27 cellular contexts compared by ENCODE assay signal in genomic region chr3:141091416-141091815, GRCh38. TPM values are rescaled to one million over a fixed set of nuclear protein-coding genes. Genes with fewer than 3 reads are reported as not detected.
A peak's percentile ranks its signal among the peaks of the same experiment; 100 is the strongest.
DNase-seq lines count a peak whose midpoint lies in the region; ATAC-seq and TF ChIP-seq lines count a peak whose summit lies in the region.
"Had no signal": no experiment of that assay in that cellular context is flagged by ENCODE, and none has a peak within 500 bp of the region (broad histone marks: within the 10 kb centered on the region; RNA-seq: fewer than 3 reads in every experiment).

No MANE protein-coding gene starts in this region.

- H2AFZ ChIP-seq in neuronal stem cell (ENCODE audit: low read length) (no peak overlapping the region), mammary epithelial cell (ENCODE audit: low read depth, low read length) (no peak overlapping the region)
- H2AFZ ChIP-seq: hepatocyte had no signal

- no peak overlapping the region for H3K27ac ChIP-seq in neuronal stem cell (replicated peaks; ENCODE audit: low read length)
- no peak overlapping the region for H3K27ac ChIP-seq in mammary epithelial cell (ENCODE audit: insufficient read depth, low read depth, low read length)
- H3K27ac ChIP-seq: BLaER1, foreskin keratinocyte, hepatocyte, right atrium auricular region, SK-N-MC had no signal

- H4K20me1 ChIP-seq in mammary epithelial cell (ENCODE audit: insufficient read depth, low read length): no peaks in the 10 kb centered on the region
- H4K20me1 ChIP-seq: BLaER1 had no signal

- H3K14ac ChIP-seq in neuronal stem cell (ENCODE audit: low read length): no peak overlapping the region

- H2BK120ac ChIP-seq in neuronal stem cell (ENCODE audit: low read depth, low read length): peak overlapping the region; percentile 25

- no peak for TF ChIP-seq CTCF in mammary epithelial cell (conservative IDR thresholded peaks at IDR 0.05 in 1 of 2, IDR thresholded peaks at IDR 0.05 in 1 of 2; ENCODE audit: extremely low read depth in 1 of 2, insufficient read depth in 1 of 2, low read depth in 1 of 2, low read length in 2 of 2)

- H3K27me3 ChIP-seq in neuronal stem cell (ENCODE audit: control insufficient read depth in 3 of 3, insufficient read depth in 3 of 3, low read depth in 1 of 3, low read length in 3 of 3) (no peaks in the 10 kb centered on the region), mammary epithelial cell (ENCODE audit: insufficient read depth, low read length) (peaks cover 5% of the 10 kb centered on the region)
- H3K27me3 ChIP-seq: adrenal gland, BLaER1, hepatocyte, right atrium auricular region had no signal

- no peak overlapping the region for H3K23ac ChIP-seq in neuronal stem cell (ENCODE audit: low read depth, low read length, poor library complexity)

- no peak overlapping the region for H4K8ac ChIP-seq in neuronal stem cell (ENCODE audit: low read depth, low read length)

- H3K4ac ChIP-seq in neuronal stem cell (ENCODE audit: low read length): no peak overlapping the region

- H4K91ac ChIP-seq in neuronal stem cell (ENCODE audit: low read depth, low read length, poor library complexity): no peak overlapping the region

- peak overlapping the region; percentile 69 for H3K18ac ChIP-seq in neuronal stem cell (ENCODE audit: low read length)

- H3K4me1 ChIP-seq in neuronal stem cell (ENCODE audit: control insufficient read depth in 2 of 2, insufficient read depth in 1 of 2, low read depth in 1 of 2, low read length in 2 of 2) (peaks cover 56 to 60% of the 10 kb centered on the region in 2 donors), mammary epithelial cell (ENCODE audit: insufficient read depth, low read length) (no peaks in the 10 kb centered on the region)
- H3K4me1 ChIP-seq: foreskin keratinocyte had no signal

- no peaks in the 10 kb centered on the region for H3K79me2 ChIP-seq in mammary epithelial cell (ENCODE audit: insufficient read depth, low read length)
- H3K79me2 ChIP-seq: hepatocyte had no signal

- intact Hi-C loops in mammary epithelial cell (cut with micrococcal nuclease): no loop called here

- WGBS in neuronal stem cell (ENCODE audit: extremely low coverage in 2 of 2, insufficient read length in 2 of 2, insufficient replicate concordance in 1 of 2), 2 donors: no CpG with 5 or more reads among the region's 4 CpGs
- 27% methylated on average over 4 of the region's 4 CpGs for WGBS in mammary epithelial cell (ENCODE audit: low coverage, missing lambda C conversion rate)

- no peak overlapping the region for H3K9ac ChIP-seq in neuronal stem cell (ENCODE audit: low read depth, low read length, poor library complexity)
- no peak overlapping the region for H3K9ac ChIP-seq in mammary epithelial cell (ENCODE audit: insufficient read depth, low read length)
- H3K9ac ChIP-seq: BLaER1 had no signal

- dilution Hi-C loops in mammary epithelial cell (cut with HindIII; ENCODE audit: low sequenced_read_pairs): no loop called here

- no TSS peak for BruUV-seq in mammary epithelial cell (replicated peaks; lab: Mats Ljungman, UMichigan)

- ATAC-seq in SK-N-SH treated with all-trans-retinoic acid at 6 μM for 48 hours: peak; percentile 45; the same call in 1 of the 3 replicates
- ATAC-seq in HG03108 (IDR thresholded peaks at IDR 0.05; ENCODE audit: unreplicated experiment): no peak
- no peak for ATAC-seq in HG02588 (IDR thresholded peaks at IDR 0.05; ENCODE audit: unreplicated experiment)
- ATAC-seq: foreskin keratinocyte; HCT116; left colon; naive thymus-derived CD4-positive, alpha-beta T cell had no signal

- H2AK5ac ChIP-seq in neuronal stem cell (ENCODE audit: low read depth, low read length): peak overlapping the region; percentile 40

- DNase-seq in NCI-H2107 treated with DMSO at 0.1 percent for 48 hours (lab: John Stamatoyannopoulos, UW; ENCODE audit: unreplicated experiment): peak; percentile 16
- no peak for DNase-seq in NCI-H2107 (lab: John Stamatoyannopoulos, UW)
- peak; percentile 58 for DNase-seq in NCI-H146 (lab: John Stamatoyannopoulos, UW)
- DNase-seq in neuronal stem cell (ENCODE audit: low spot score): no peak
- DNase-seq in mammary epithelial cell: no peak
- DNase-seq: activated CD4-positive, alpha-beta T cell treated with anti-CD3 and anti-CD28 coated beads for 4 hours; activated naive CD4-positive, alpha-beta T cell; activated T-cell treated with anti-CD3 and anti-CD28 coated beads, Interleukin-2, amount 50 U/mL, for 48 hours; effector memory CD4-positive, alpha-beta T cell; foreskin keratinocyte; IMR-90; left colon; naive thymus-derived CD4-positive, alpha-beta T cell; NCI-H187; stimulated activated CD4-positive, alpha-beta T cell treated with anti-CD3 and anti-CD28 coated beads, Interleukin-12 subunit alpha, Interleukin-12 subunit beta, amount 100 ng/mL, for 4 hours; stimulated activated CD4-positive, alpha-beta T cell treated with anti-CD3 and anti-CD28 coated beads, Interleukin-4, amount 100 ng/mL, for 24 hours; stimulated activated naive CD4-positive, alpha-beta T cell; T-helper 2 cell had no signal

- peaks cover 13% of the 10 kb centered on the region for H3K79me1 ChIP-seq in neuronal stem cell (ENCODE audit: low read depth, low read length)

- H3K4me2 ChIP-seq in neuronal stem cell (ENCODE audit: insufficient read depth, low read length, poor library complexity, severe bottlenecking) (no peak overlapping the region), mammary epithelial cell (ENCODE audit: insufficient read depth, low read depth, low read length) (no peak overlapping the region)
- H3K4me2 ChIP-seq: BLaER1, hepatocyte had no signal

- H3K9me3 ChIP-seq in neuronal stem cell (replicated peaks in 1 of 2; ENCODE audit: control insufficient read depth in 2 of 2, insufficient read depth in 1 of 2, low read depth in 1 of 2, low read length in 2 of 2) (no peaks in the 10 kb centered on the region), mammary epithelial cell (replicated peaks; ENCODE audit: insufficient read depth, low read length) (no peaks in the 10 kb centered on the region)
- H3K9me3 ChIP-seq: adrenal gland, BLaER1, right atrium auricular region had no signal

- peaks cover 0 to 82% of the 10 kb centered on the region in 2 donors for H3K36me3 ChIP-seq in neuronal stem cell (replicated peaks in 1 of 2; ENCODE audit: control insufficient read depth in 2 of 2, insufficient read depth in 2 of 2, low read length in 2 of 2)
- H3K36me3 ChIP-seq in mammary epithelial cell (ENCODE audit: insufficient read depth, low read length): no peaks in the 10 kb centered on the region
- H3K36me3 ChIP-seq: adrenal gland, BLaER1, right atrium auricular region had no signal

- no peak overlapping the region for H3K4me3 ChIP-seq in neuronal stem cell (ENCODE audit: low read length in 2 of 2)
- no peak overlapping the region for H3K4me3 ChIP-seq in mammary epithelial cell (replicated peaks in 1 of 3; ENCODE audit: insufficient read depth in 1 of 3, low read depth in 2 of 3, low read length in 3 of 3)
- H3K4me3 ChIP-seq: adrenal gland, BLaER1, hepatocyte, right atrium auricular region, SK-N-MC had no signal

- no peak overlapping the region for H2BK5ac ChIP-seq in neuronal stem cell (ENCODE audit: low read length)

- H2BK12ac ChIP-seq in neuronal stem cell (ENCODE audit: low read length): peak overlapping the region; percentile 7

- in situ Hi-C loops in mammary epithelial cell (cut with MboI; ENCODE audit: low sequenced_read_pairs in 2 of 2): no loop called here

- CTCF ChIA-PET in mammary epithelial cell (lab: Charles Lee; ENCODE audit: low non-redundant PET): no interaction called here

- H2BK15ac ChIP-seq in neuronal stem cell (ENCODE audit: low read length): no peak overlapping the region

TF ChIP-seq in SK-N-SH treated with all-trans-retinoic acid at 6 μM for 48 hours, 23 proteins besides CTCF, POLR2A, EP300 and RAD21:
- TF ChIP-seq TCF4 (CRISPR knock-in tag; IDR thresholded peaks at IDR 0.05; ENCODE audit: borderline replicate concordance) (peak; percentile 28; the same call in 1 of the 2 replicates), TSHZ2 (CRISPR knock-in tag; IDR thresholded peaks at IDR 0.05) (no peak)
TF ChIP-seq in SK-N-SH treated with all-trans-retinoic acid at 6 μM for 48 hours: peak in this region for 1.

RNA-seq across cellular contexts. Expression of gene SPSB4, which starts 40.3 kb away (rescaled TPM):
- 19.8 TPM for polyA plus RNA-seq in neuronal stem cell (2013, experiment 1 of 2)
- polyA plus RNA-seq in neuronal stem cell (2013, experiment 2 of 2): 19.2 TPM
- not detected for total RNA-seq in mammary epithelial cell
- not detected for polyA plus RNA-seq in mammary epithelial cell
- polyA minus RNA-seq in mammary epithelial cell: not detected
- total RNA-seq: foreskin keratinocyte; IMR-90; naive thymus-derived CD4-positive, alpha-beta T cell had no signal
- polyA plus RNA-seq: IMR-90; naive thymus-derived CD4-positive, alpha-beta T cell had no signal

Comparison
In these comparisons a context has a peak if more than half of its experiments do, and no peak if none do; other contexts are left out.
1. DNase-seq: peak in NCI-H2107 treated with DMSO at 0.1 percent for 48 hours (single experiment) and NCI-H146 (single experiment); none in NCI-H2107 (single experiment), neuronal stem cell (single experiment) and mammary epithelial cell (single experiment).